ENCODE assay signal across 1 cellular context in the genomic region with DNA sequence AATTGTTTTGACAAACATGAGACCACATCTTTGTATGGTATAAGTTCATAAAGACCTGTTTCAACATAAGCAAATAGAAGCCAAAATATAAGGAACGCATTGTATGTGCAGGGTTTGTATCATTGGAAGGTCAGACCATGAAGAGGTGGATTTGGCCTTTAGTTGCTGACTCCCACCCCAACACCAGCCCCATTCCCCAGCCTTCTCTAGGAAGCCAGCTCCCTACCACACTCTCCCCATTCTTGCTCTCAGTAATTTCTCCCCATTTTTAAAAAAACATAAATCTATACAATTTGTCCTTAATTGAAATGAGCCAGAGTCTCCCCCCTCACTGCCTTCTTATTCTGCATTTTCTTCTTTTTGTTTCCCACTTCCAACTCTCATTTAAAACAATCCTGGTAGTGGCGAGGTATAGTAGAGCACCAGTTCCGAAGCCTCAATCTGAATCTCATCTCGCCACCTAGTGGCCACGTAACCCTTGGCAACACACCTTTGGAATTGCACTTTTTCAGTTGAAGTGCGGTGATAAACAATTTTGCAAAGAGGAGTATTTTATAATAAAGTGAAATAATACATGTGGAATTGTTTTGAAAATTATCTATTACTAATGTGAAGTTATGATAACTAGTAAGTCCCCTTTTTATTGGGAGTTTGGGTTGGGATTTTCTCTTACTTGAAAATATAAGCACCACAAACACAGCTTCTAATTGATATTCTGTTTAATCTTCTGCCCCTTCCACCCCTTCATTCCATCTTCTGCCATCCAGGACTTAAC.
TF ChIP-seq lines count a peak whose summit lies in the region.

No MANE protein-coding gene starts in this region.

TF ChIP-seq in K562, 482 proteins besides CTCF, POLR2A, EP300 and RAD21 (continued from another document):
- peak; percentile 42; the same call in 1 of the 2 replicates for TF ChIP-seq SMC3 (conservative IDR thresholded peaks at IDR 0.05; ENCODE audit: insufficient read depth, low read depth, low read length)
- peak; percentile 56 for TF ChIP-seq RFX1 (IDR thresholded peaks at IDR 0.05)
- TF ChIP-seq, protein P1, sequence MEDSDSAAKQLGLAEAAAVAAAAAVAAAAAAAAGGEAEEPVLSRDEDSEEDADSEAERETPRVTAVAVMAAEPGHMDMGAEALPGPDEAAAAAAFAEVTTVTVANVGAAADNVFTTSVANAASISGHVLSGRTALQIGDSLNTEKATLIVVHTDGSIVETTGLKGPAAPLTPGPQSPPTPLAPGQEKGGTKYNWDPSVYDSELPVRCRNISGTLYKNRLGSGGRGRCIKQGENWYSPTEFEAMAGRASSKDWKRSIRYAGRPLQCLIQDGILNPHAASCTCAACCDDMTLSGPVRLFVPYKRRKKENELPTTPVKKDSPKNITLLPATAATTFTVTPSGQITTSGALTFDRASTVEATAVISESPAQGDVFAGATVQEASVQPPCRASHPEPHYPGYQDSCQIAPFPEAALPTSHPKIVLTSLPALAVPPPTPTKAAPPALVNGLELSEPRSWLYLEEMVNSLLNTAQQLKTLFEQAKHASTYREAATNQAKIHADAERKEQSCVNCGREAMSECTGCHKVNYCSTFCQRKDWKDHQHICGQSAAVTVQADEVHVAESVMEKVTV (CRISPR knock-in tag; IDR thresholded peaks at IDR 0.05): peak; percentile 47
TF ChIP-seq in K562: peak in this region for 3.
